ENCODE assay signal across 9 cellular contexts in genomic region chr5:157671592-157672330, GRCh38. TPM values are rescaled to one million over a fixed set of nuclear protein-coding genes. Genes with fewer than 3 reads are reported as not detected.
DNase-seq lines count a peak whose midpoint lies in the region; ATAC-seq and TF ChIP-seq lines count a peak whose summit lies in the region.
"Had no signal": no experiment of that assay in that cellular context is flagged by ENCODE, and none has a peak within 500 bp of the region (broad histone marks: within the 10 kb centered on the region; RNA-seq: fewer than 3 reads in every experiment).

No MANE protein-coding gene starts in this region.

- H3K4me3 ChIP-seq in cardiac fibroblast (replicated peaks in 1 of 2; ENCODE audit: low read depth in 2 of 2, low read length in 2 of 2), result peak overlapping the region; percentile 64 to 66
- peak overlapping the region; percentile 29 to 65 (median 59) for H3K4me3 ChIP-seq in tibial nerve

- peak overlapping the region in 1 of 4 donors; percentile 60 for H3K27ac ChIP-seq in tibial nerve

- no peaks in the 10 kb centered on the region for H3K9me3 ChIP-seq in tibial nerve

- peaks cover 61% of the 10 kb centered on the region for H3K27me3 Mint-ChIP-seq in activated naive CD4-positive, alpha-beta T cell treated with anti-CD3 and anti-CD28 coated beads, Interleukin-2, amount 10 ng/mL, durations not matched to agents 7 days and 5 days
- H3K27me3 Mint-ChIP-seq in mesothelial cell of epicardium (ENCODE audit: low read depth), result peaks cover 35% of the 10 kb centered on the region

- no peak for TF ChIP-seq EP300 in tibial nerve (IDR thresholded peaks at IDR 0.05)

- H3K4me1 Mint-ChIP-seq in activated naive CD4-positive, alpha-beta T cell treated with anti-CD3 and anti-CD28 coated beads, Interleukin-2, amount 10 ng/mL, durations not matched to agents 7 days and 5 days, result peaks cover 30% of the 10 kb centered on the region
- peaks cover 10% of the 10 kb centered on the region for H3K4me1 Mint-ChIP-seq in mesothelial cell of epicardium

- ATAC-seq in HG03460 (IDR thresholded peaks at IDR 0.05; ENCODE audit: unreplicated experiment), result no peak

- peak overlapping the region; percentile 60 for H3K27ac Mint-ChIP-seq in activated naive CD4-positive, alpha-beta T cell treated with anti-CD3 and anti-CD28 coated beads, Interleukin-2, amount 10 ng/mL, durations not matched to agents 7 days and 5 days
- peak overlapping the region; percentile 66 for H3K27ac Mint-ChIP-seq in mesothelial cell of epicardium

- DNase-seq in activated naive CD4-positive, alpha-beta T cell treated with anti-CD3 and anti-CD28 coated beads, Interleukin-2, amount 10 ng/mL, durations not matched to agents 7 days and 5 days, result no peak
- no peak for DNase-seq in activated naive CD4-positive, alpha-beta T cell treated with Interleukin-2 at 50 U/mL for 16 hours
- DNase-seq in cardiac fibroblast (ENCODE audit: low read depth in 2 of 2) (no peak), mesothelial cell of epicardium (ENCODE audit: low spot score in 2 of 2, unreplicated experiment in 2 of 2) (no peak), tibial nerve (ENCODE audit: low spot score in 2 of 2) (no peak), KBM-7 (no peak), middle frontal gyrus (ENCODE audit: extremely low spot score, low spot score) (no peak)
- DNase-seq: DMS153 had no signal

- H3K4me1 ChIP-seq in tibial nerve, result peaks cover 0 to 14% (median 5%) of the 10 kb centered on the region in 4 donors

- H3K36me3 ChIP-seq in tibial nerve, result no peaks in the 10 kb centered on the region

- TF ChIP-seq CTCF in cardiac fibroblast (IDR thresholded peaks at IDR 0.05; ENCODE audit: low read depth, low read length), result no peak
- no peak for TF ChIP-seq CTCF in mesothelial cell of epicardium (IDR thresholded peaks at IDR 0.05; ENCODE audit: unreplicated experiment)
- no peak for TF ChIP-seq CTCF in tibial nerve (IDR thresholded peaks at IDR 0.05)

- TF ChIP-seq POLR2A in tibial nerve (IDR thresholded peaks at IDR 0.05), result no peak

- CTCF ChIA-PET in activated naive CD4-positive, alpha-beta T cell treated with anti-CD3 and anti-CD28 coated beads, Interleukin-2, amount 10 ng/mL, durations not matched to agents 7 days and 5 days (lab: Charles Lee), result no interaction called here

- H3K4me3 Mint-ChIP-seq in activated naive CD4-positive, alpha-beta T cell treated with anti-CD3 and anti-CD28 coated beads, Interleukin-2, amount 10 ng/mL, durations not matched to agents 7 days and 5 days, result peak overlapping the region; percentile 83
- H3K4me3 Mint-ChIP-seq in mesothelial cell of epicardium, result peak overlapping the region; percentile 84

- in situ Hi-C loops in KBM-7 (cut with MboI; ENCODE audit: low pct_unique_long_range_greater_than_20kb, low sequenced_read_pairs), result no loop called here

- H3K9me3 Mint-ChIP-seq in activated naive CD4-positive, alpha-beta T cell treated with anti-CD3 and anti-CD28 coated beads, Interleukin-2, amount 10 ng/mL, durations not matched to agents 7 days and 5 days, result no peaks in the 10 kb centered on the region
- peaks cover 5% of the 10 kb centered on the region for H3K9me3 Mint-ChIP-seq in mesothelial cell of epicardium

- 42 to 43% methylated on average over 35 to 40 of the region's 57 CpGs for WGBS in tibial nerve, 2 donors

- peaks cover 5% of the 10 kb centered on the region for H3K36me3 Mint-ChIP-seq in activated naive CD4-positive, alpha-beta T cell treated with anti-CD3 and anti-CD28 coated beads, Interleukin-2, amount 10 ng/mL, durations not matched to agents 7 days and 5 days
- H3K36me3 Mint-ChIP-seq in mesothelial cell of epicardium, result no peaks in the 10 kb centered on the region

- peaks cover 0 to 15% of the 10 kb centered on the region in 2 donors for H3K27me3 ChIP-seq in tibial nerve

RNA-seq across cellular contexts. Expression of gene C5orf52, which starts 0.4 kb away (rescaled TPM):
- not detected in 3 replicates for total RNA-seq in mesothelial cell of epicardium
- total RNA-seq in tibial nerve, result not detected

RNA-seq across cellular contexts. Expression of gene SOX30, which starts 19.5 kb away (rescaled TPM):
- total RNA-seq in mesothelial cell of epicardium (not detected in 3 replicates), tibial nerve (under 1 TPM in 1 of 4 donors, not detected in 3; 0.20 TPM)

RNA-seq across cellular contexts. Expression of gene THG1L, which starts 59.5 kb away (rescaled TPM):
- total RNA-seq in mesothelial cell of epicardium, result 17.8 to 19.2 TPM (median 18.0 TPM) in 3 replicates
- 10 to 100 TPM in 2 of 4 donors, 1 to 10 TPM in 2; 4.9 to 11.5 (median 9.2) TPM for total RNA-seq in tibial nerve
